In genomic region chr11:6931146-6931713, GRCh38 we compare ENCODE assay signal across 20 cellular contexts. TPM values are rescaled to one million over a fixed set of nuclear protein-coding genes. Genes with fewer than 3 reads are reported as not detected.
"Had no signal": no experiment of that assay in that cellular context is flagged by ENCODE, and none has a peak within 500 bp of the region (broad histone marks: within the 10 kb centered on the region; RNA-seq: fewer than 3 reads in every experiment).

No MANE protein-coding gene starts in this region.

- H3K36me3 ChIP-seq: breast epithelium, esophagus squamous epithelium, lower lobe of right lung, prostate gland, sigmoid colon, suprapubic skin, upper lobe of left lung had no signal

- DNase-seq: activated CD4-positive, alpha-beta memory T cell treated with anti-CD3 and anti-CD28 coated beads, Interleukin-2, amount 10 ng/mL, durations not matched to agents 7 days and 5 days; activated gamma-delta T cell treated with Interleukin-2 at 50 U/mL for 16 hours; activated naive CD8-positive, alpha-beta T cell treated with anti-CD3 and anti-CD28 coated beads for 36 hours; activated T-cell treated with anti-CD3 and anti-CD28 coated beads, Interleukin-2, amount 50 U/mL, for 48 hours; anterior cingulate cortex; esophagus squamous epithelium; hypothalamus; left cardiac atrium; lower lobe of right lung; mucosa of descending colon; naive thymus-derived CD8-positive, alpha-beta T cell; sigmoid colon; stimulated activated CD4-positive, alpha-beta T cell treated with anti-CD3 and anti-CD28 coated beads, Interleukin-2, amount 100 ng/mL, for 48 hours; stimulated activated naive CD4-positive, alpha-beta T cell treated with Interleukin-2 at 50 U/mL for 16 hours; T-helper 9 cell; upper lobe of left lung had no signal

- H3K27ac ChIP-seq: breast epithelium, esophagus squamous epithelium, lower lobe of right lung, prostate gland, sigmoid colon, suprapubic skin, upper lobe of left lung, VCaP had no signal

- H3K4me1 ChIP-seq: breast epithelium, prostate gland had no signal

- H3K4me3 ChIP-seq: breast epithelium, esophagus squamous epithelium, lower lobe of right lung, mucosa of descending colon, prostate gland, sigmoid colon, suprapubic skin, upper lobe of left lung had no signal

- H3K27me3 ChIP-seq: breast epithelium, sigmoid colon, suprapubic skin, upper lobe of left lung had no signal

- ATAC-seq: left cardiac atrium; lower lobe of right lung; mucosa of descending colon; naive thymus-derived CD8-positive, alpha-beta T cell had no signal

- H3K9me3 ChIP-seq: breast epithelium, esophagus squamous epithelium, lower lobe of right lung, mucosa of descending colon, prostate gland, sigmoid colon, suprapubic skin, upper lobe of left lung had no signal

RNA-seq across cellular contexts. Expression of gene OR2D3, which starts 10.4 kb away (rescaled TPM):
- total RNA-seq: activated CD4-positive, alpha-beta memory T cell treated with anti-CD3 and anti-CD28 coated beads, Interleukin-2, amount 10 ng/mL, durations not matched to agents 7 days and 5 days; activated naive CD8-positive, alpha-beta T cell treated with anti-CD3 and anti-CD28 coated beads for 36 hours; breast epithelium; esophagus squamous epithelium; left cardiac atrium; lower lobe of right lung; mucosa of descending colon; naive thymus-derived CD8-positive, alpha-beta T cell; prostate gland; sigmoid colon; suprapubic skin; upper lobe of left lung had no signal

RNA-seq across cellular contexts. Expression of gene OR2D2, which starts 38.9 kb away (rescaled TPM):
- total RNA-seq: activated CD4-positive, alpha-beta memory T cell treated with anti-CD3 and anti-CD28 coated beads, Interleukin-2, amount 10 ng/mL, durations not matched to agents 7 days and 5 days; activated naive CD8-positive, alpha-beta T cell treated with anti-CD3 and anti-CD28 coated beads for 36 hours; left cardiac atrium; lower lobe of right lung; naive thymus-derived CD8-positive, alpha-beta T cell; sigmoid colon had no signal

RNA-seq across cellular contexts. Expression of gene OR10A4, which starts 54.8 kb away (rescaled TPM):
- total RNA-seq: activated CD4-positive, alpha-beta memory T cell treated with anti-CD3 and anti-CD28 coated beads, Interleukin-2, amount 10 ng/mL, durations not matched to agents 7 days and 5 days; activated naive CD8-positive, alpha-beta T cell treated with anti-CD3 and anti-CD28 coated beads for 36 hours; breast epithelium; esophagus squamous epithelium; left cardiac atrium; lower lobe of right lung; mucosa of descending colon; naive thymus-derived CD8-positive, alpha-beta T cell; prostate gland; sigmoid colon; suprapubic skin; upper lobe of left lung had no signal
